Comparison of ENCODE assay signal across 8 cellular contexts in genomic region chr3:67790043-67790442, GRCh38.
DNase-seq lines count a peak whose midpoint lies in the region; ATAC-seq, FAIRE-seq and TF ChIP-seq lines count a peak whose summit lies in the region.

No MANE protein-coding gene starts in this region.

- 7% methylated on average over 2 of the region's 2 CpGs for WGBS in K562 (ENCODE audit: insufficient coverage, low coverage, missing lambda C conversion rate)
- 29% methylated on average over 2 of the region's 2 CpGs for WGBS in HepG2 (ENCODE audit: low lambda C conversion rate)

- H3K79me2 ChIP-seq in K562 (ENCODE audit: control insufficient read depth, insufficient read depth, low read length), result no peaks in the 10 kb centered on the region
- H3K79me2 ChIP-seq in HepG2 (ENCODE audit: insufficient read depth, low read length), result no peaks in the 10 kb centered on the region

- no peak for FAIRE-seq in D721Med (lab: Jason Lieb, UNC)
- no peak for FAIRE-seq in K562 (lab: Jason Lieb, UNC)
- FAIRE-seq in HepG2 (lab: Jason Lieb, UNC), result peak; percentile 68

- DNase-seq in D721Med (ENCODE audit: insufficient read length, low spot score), result peak; percentile 11
- DNase-seq in GM20000 (ENCODE audit: low spot score), result peak; percentile 58
- DNase-seq in HS-27A (ENCODE audit: low read depth), result peak; percentile 46
- DNase-seq in T-helper 9 cell, result peak; percentile 45
- peak; percentile 38 to 45 (median 42) for DNase-seq in K562 (ENCODE audit: extremely low read depth in 1 of 4, low spot score in 3 of 4)
- peak; percentile 52 for DNase-seq in HepG2 (ENCODE audit: low spot score)
- DNase-seq in stimulated activated CD8-positive, alpha-beta memory T cell treated with anti-CD3 and anti-CD28 coated beads, Interleukin-2, amount 100 ng/mL, for 48 hours (ENCODE audit: low read depth in 2 of 2), result peak; percentile 10 to 40
- no peak for DNase-seq in NCI-H187 treated with DMSO at 0.1 percent for 48 hours (lab: John Stamatoyannopoulos, UW)

- no peak overlapping the region for H3K9ac ChIP-seq in K562 (ENCODE audit: insufficient read depth in 1 of 2, low read depth in 2 of 2, low read length in 2 of 2)
- H3K9ac ChIP-seq in HepG2 (ENCODE audit: insufficient read depth, low read depth, low read length), result no peak overlapping the region

- H4K20me1 ChIP-seq in K562 (replicated peaks; ENCODE audit: control insufficient read depth, insufficient read depth, low read length), result no peaks in the 10 kb centered on the region
- no peaks in the 10 kb centered on the region for H4K20me1 ChIP-seq in HepG2 (ENCODE audit: insufficient read depth, low read length)

- H3K4me3 ChIP-seq in K562 (no peak overlapping the region), HepG2 (replicated peaks in 1 of 3; ENCODE audit: insufficient read depth in 1 of 3, low read depth in 2 of 3, low read length in 3 of 3) (no peak overlapping the region)

- H2AFZ ChIP-seq in K562 (ENCODE audit: low read depth, low read length) (no peak overlapping the region), HepG2 (ENCODE audit: low read length) (no peak overlapping the region)

- no peaks in the 10 kb centered on the region for H3K27me3 ChIP-seq in K562 (ENCODE audit: control insufficient read depth in 2 of 2, insufficient read depth in 2 of 2, low read length in 2 of 2)
- no peaks in the 10 kb centered on the region for H3K27me3 ChIP-seq in HepG2 (ENCODE audit: control insufficient read depth in 1 of 2, insufficient read depth in 2 of 2, low read length in 2 of 2)

- TF ChIP-seq RAD21 in K562 (CRISPR knock-in tag; conservative IDR thresholded peaks at IDR 0.05 in 1 of 2, IDR thresholded peaks at IDR 0.05 in 1 of 2) (peak; percentile 41 to 68; a peak in 3 of 4 replicates), HepG2 (CRISPR knock-in tag; IDR thresholded peaks at IDR 0.05) (peak; percentile 63)

- H3K9me3 ChIP-seq in K562 (replicated peaks; ENCODE audit: control insufficient read depth, insufficient read depth, low read depth, low read length), result no peaks in the 10 kb centered on the region
- no peaks in the 10 kb centered on the region for H3K9me3 ChIP-seq in HepG2 (ENCODE audit: low read length)

- no peaks in the 10 kb centered on the region for H3K9me1 ChIP-seq in K562 (ENCODE audit: control insufficient read depth, insufficient read depth, low read length)

- CTCF ChIA-PET in K562 (lab: Yijun Ruan, JAX; ENCODE audit: low intra/inter-chr PET ratio) (interaction anchor here (0.6 to 1.4 kb wide), 2 partner anchors 70 to 408 kb away, joined by 4 to 6 read pairs; no protein-coding TSS in a partner anchor), HepG2 (lab: Yijun Ruan, JAX; ENCODE audit: low intra/inter-chr PET ratio, low total read pairs) (interaction anchor here (0.7 to 2.4 kb wide), 6 partner anchors 197 to 680 kb away, joined by 3 to 12 read pairs (median 4); no protein-coding TSS in a partner anchor)

- BruUV-seq in K562 (replicated peaks; lab: Mats Ljungman, UMichigan) (no TSS peak), HepG2 (replicated peaks; lab: Mats Ljungman, UMichigan) (no TSS peak)

- no peaks in the 10 kb centered on the region for H3K4me1 ChIP-seq in K562 (replicated peaks in 1 of 2; ENCODE audit: control insufficient read depth in 2 of 2, insufficient read depth in 2 of 2, low read length in 2 of 2)
- H3K4me1 ChIP-seq in HepG2 (ENCODE audit: insufficient read depth, low read length), result no peaks in the 10 kb centered on the region

- ATAC-seq in K562 (peak; percentile 91), HepG2 (peak; percentile 97)

- H3K4me2 ChIP-seq in K562 (ENCODE audit: insufficient read depth, low read length) (no peak overlapping the region), HepG2 (ENCODE audit: low read depth, low read length) (no peak overlapping the region)

- no peak for TF ChIP-seq POLR2A in K562 (conservative IDR thresholded peaks at IDR 0.05)
- TF ChIP-seq POLR2A in HepG2 (IDR thresholded peaks at IDR 0.05; ENCODE audit: insufficient read depth in 1 of 2, low read depth in 2 of 2, low read length in 2 of 2), result no peak

- in situ Hi-C loops in K562 (cut with MboI), result loop anchor here (25.0 kb wide), 1 partner anchor 853 kb away; no protein-coding TSS in a partner anchor
- in situ Hi-C loops in HepG2 (cut with HindIII; ENCODE audit: extremely low pct_ligation_motif_present, low pct_unique_long_range_greater_than_20kb), result loop anchor here (5.0 to 25.0 kb wide), 3 partner anchors 203 to 678 kb away; no protein-coding TSS in a partner anchor

- H3K36me3 ChIP-seq in K562 (ENCODE audit: control insufficient read depth, insufficient read depth, low read length) (no peaks in the 10 kb centered on the region), HepG2 (replicated peaks in 1 of 2; ENCODE audit: control insufficient read depth in 1 of 2, insufficient read depth in 2 of 2, low read length in 2 of 2) (no peaks in the 10 kb centered on the region)

- POLR2A ChIA-PET in K562 (lab: Yijun Ruan, JAX), result no interaction called here
- POLR2A ChIA-PET in HepG2 (lab: Yijun Ruan, JAX), result no interaction called here

- TF ChIP-seq EP300 in K562 (IDR thresholded peaks at IDR 0.05; ENCODE audit: low read length), result no peak
- no peak for TF ChIP-seq EP300 in HepG2 (IDR thresholded peaks at IDR 0.05; ENCODE audit: low read depth in 2 of 2, low read length in 2 of 2)
- no peak for TF ChIP-seq EP300 in HepG2 (CRISPR knock-in tag; IDR thresholded peaks at IDR 0.05; ENCODE audit: borderline replicate concordance)

- TF ChIP-seq CTCF in D721Med (IDR thresholded peaks at IDR 0.05; ENCODE audit: insufficient read depth, missing control alignments) (peak; percentile 55), GM20000 (IDR thresholded peaks at IDR 0.05; ENCODE audit: extremely low read depth, missing control alignments) (peak; percentile 50), K562 (IDR thresholded peaks at IDR 0.05 in 2 of 3, conservative IDR thresholded peaks at IDR 0.05 in 1 of 3; ENCODE audit: insufficient read depth in 2 of 3, low read depth in 1 of 3, low read length in 3 of 3) (peak; percentile 56 to 63 (median 57)), HepG2 (CRISPR knock-in tag; IDR thresholded peaks at IDR 0.05) (peak; percentile 85)

- intact Hi-C loops in K562 (cut with micrococcal nuclease) (loop anchor here (1.0 to 10.0 kb wide), 2 partner anchors 406 to 685 kb away; no protein-coding TSS in a partner anchor), HepG2 (cut with micrococcal nuclease; ENCODE audit: unreplicated experiment) (loop anchor here (1.0 kb wide), 4 partner anchors 196 to 681 kb away; no protein-coding TSS in a partner anchor)

- H3K27ac ChIP-seq in K562 (ENCODE audit: extremely low read depth, low read depth, low read length) (no peak overlapping the region), HepG2 (ENCODE audit: extremely low read length, insufficient read depth, low read length) (no peak overlapping the region)

TF ChIP-seq in K562, 482 proteins besides CTCF, POLR2A, EP300 and RAD21 (continues in another document):
- TF ChIP-seq SRSF7 (optimal IDR thresholded peaks at IDR 0.05; ENCODE audit: low read depth, low read length), result no peak
- no peak for TF ChIP-seq PBX2 (CRISPR knock-in tag; IDR thresholded peaks at IDR 0.05; ENCODE audit: low read depth)
- no peak for TF ChIP-seq PBX2 (tag; conservative IDR thresholded peaks at IDR 0.05; ENCODE audit: low read depth)
- TF ChIP-seq PRMT5 (CRISPR knock-in tag; IDR thresholded peaks at IDR 0.05), result no peak
- TF ChIP-seq SMC3 (conservative IDR thresholded peaks at IDR 0.05; ENCODE audit: insufficient read depth, low read depth, low read length), result 0 out of 2 replicates have a peak, but pooled peaks have one; percentile 61

TF ChIP-seq in HepG2, 621 proteins besides CTCF, POLR2A, EP300 and RAD21 (continues in another document):
- TF ChIP-seq REST (IDR thresholded peaks at IDR 0.05; ENCODE audit: borderline replicate concordance in 1 of 2, low read depth in 1 of 2, low read length in 2 of 2) (no peak), SMC3 (IDR thresholded peaks at IDR 0.05; ENCODE audit: low read length) (peak; percentile 97)
